14 cellular contexts compared by ENCODE assay signal in the genomic region with DNA sequence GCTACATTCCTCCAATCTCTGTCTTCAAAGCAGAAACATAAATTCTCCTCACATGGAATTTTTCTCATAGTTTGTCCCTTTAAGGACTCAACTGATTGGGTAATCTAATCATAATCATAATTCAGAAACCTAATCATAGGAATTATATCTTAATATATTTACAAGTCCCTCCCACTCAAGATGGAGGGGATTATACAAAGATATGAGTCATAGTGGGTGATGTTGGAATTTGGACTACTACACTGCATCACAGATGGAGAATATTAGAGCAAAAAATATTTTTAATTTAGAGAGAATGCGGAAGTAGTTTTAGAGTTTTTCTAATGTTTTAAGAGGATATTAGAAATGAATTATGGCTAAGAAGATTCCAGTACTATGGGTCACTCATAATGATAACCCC.
A peak's percentile ranks its signal among the peaks of the same experiment; 100 is the strongest.
DNase-seq lines count a peak whose midpoint lies in the region; ATAC-seq and TF ChIP-seq lines count a peak whose summit lies in the region.
"Had no signal": no experiment of that assay in that cellular context is flagged by ENCODE, and none has a peak within 500 bp of the region (broad histone marks: within the 10 kb centered on the region; RNA-seq: fewer than 3 reads in every experiment).

No MANE protein-coding gene starts in this region.

- no peak for ATAC-seq in GM19035 (IDR thresholded peaks at IDR 0.05; ENCODE audit: unreplicated experiment)
- ATAC-seq in activated T-helper 17 cell treated with anti-CD3 and anti-CD28 coated beads, Interleukin-2, amount 50 U/mL, for 72 hours (replicated peaks) = no peak

- no peak overlapping the region for H3K4me3 Mint-ChIP-seq in activated T-helper 17 cell treated with anti-CD3 and anti-CD28 coated beads, Interleukin-2, amount 50 U/mL, for 72 hours

- H3K4me3 ChIP-seq in AG04449 (ENCODE audit: low read depth, low read length) (no peak overlapping the region), retinal pigment epithelial cell (ENCODE audit: low read length) (no peak overlapping the region)
- H3K4me3 ChIP-seq: BLaER1 treated with 17β-estradiol and CSF1 and Interleukin-3, amounts not matched to agents 10 nM and 100 nM; HAP-1 had no signal

- CTCF ChIA-PET in AG04449 (lab: Yijun Ruan, JAX) = no interaction called here

- peaks cover 16% of the 10 kb centered on the region for H3K9me3 Mint-ChIP-seq in activated T-helper 17 cell treated with anti-CD3 and anti-CD28 coated beads, Interleukin-2, amount 50 U/mL, for 72 hours

- TF ChIP-seq CTCF in AG04449 (IDR thresholded peaks at IDR 0.05; ENCODE audit: insufficient read depth, low read length, missing control alignments) = no peak
- TF ChIP-seq CTCF in retinal pigment epithelial cell (conservative IDR thresholded peaks at IDR 0.05; ENCODE audit: low read depth, low read length) = no peak

- POLR2A ChIA-PET in AG04449 (lab: Yijun Ruan, JAX) = no interaction called here

- DNase-seq in AG04449 (ENCODE audit: low read depth, low spot score) (peak; percentile 0), GM03348 (ENCODE audit: low spot score) (peak; percentile 1), amniotic epithelial cell (ENCODE audit: low read depth) (peak; percentile 65), retinal pigment epithelial cell (ENCODE audit: low read depth) (peak; percentile 41), T-helper 1 cell (no peak)
- DNase-seq: ACHN; Calu3; CD4-positive, CD25-positive, alpha-beta regulatory T cell; DMS79; EL had no signal

- no peak overlapping the region for H3K27ac Mint-ChIP-seq in activated T-helper 17 cell treated with anti-CD3 and anti-CD28 coated beads, Interleukin-2, amount 50 U/mL, for 72 hours
- H3K27ac Mint-ChIP-seq: CD4-positive, CD25-positive, alpha-beta regulatory T cell had no signal

- H3K36me3 Mint-ChIP-seq in activated T-helper 17 cell treated with anti-CD3 and anti-CD28 coated beads, Interleukin-2, amount 50 U/mL, for 72 hours (ENCODE audit: low read depth) = no peaks in the 10 kb centered on the region
- H3K36me3 Mint-ChIP-seq: CD4-positive, CD25-positive, alpha-beta regulatory T cell had no signal

- no peaks in the 10 kb centered on the region for H3K4me1 Mint-ChIP-seq in activated T-helper 17 cell treated with anti-CD3 and anti-CD28 coated beads, Interleukin-2, amount 50 U/mL, for 72 hours
- H3K4me1 Mint-ChIP-seq: CD4-positive, CD25-positive, alpha-beta regulatory T cell had no signal

- no peaks in the 10 kb centered on the region for H3K27me3 Mint-ChIP-seq in activated T-helper 17 cell treated with anti-CD3 and anti-CD28 coated beads, Interleukin-2, amount 50 U/mL, for 72 hours
- H3K27me3 Mint-ChIP-seq: CD4-positive, CD25-positive, alpha-beta regulatory T cell had no signal

Comparison
In these comparisons a context has a peak if more than half of its experiments do, and no peak if none do; other contexts are left out.
1. DNase-seq: peak in AG04449 (single experiment), GM03348 (single experiment), amniotic epithelial cell (single experiment) and retinal pigment epithelial cell (single experiment); none in T-helper 1 cell (0 of 5).